Comparison of ENCODE assay signal across 1 cellular context in the genomic region with DNA sequence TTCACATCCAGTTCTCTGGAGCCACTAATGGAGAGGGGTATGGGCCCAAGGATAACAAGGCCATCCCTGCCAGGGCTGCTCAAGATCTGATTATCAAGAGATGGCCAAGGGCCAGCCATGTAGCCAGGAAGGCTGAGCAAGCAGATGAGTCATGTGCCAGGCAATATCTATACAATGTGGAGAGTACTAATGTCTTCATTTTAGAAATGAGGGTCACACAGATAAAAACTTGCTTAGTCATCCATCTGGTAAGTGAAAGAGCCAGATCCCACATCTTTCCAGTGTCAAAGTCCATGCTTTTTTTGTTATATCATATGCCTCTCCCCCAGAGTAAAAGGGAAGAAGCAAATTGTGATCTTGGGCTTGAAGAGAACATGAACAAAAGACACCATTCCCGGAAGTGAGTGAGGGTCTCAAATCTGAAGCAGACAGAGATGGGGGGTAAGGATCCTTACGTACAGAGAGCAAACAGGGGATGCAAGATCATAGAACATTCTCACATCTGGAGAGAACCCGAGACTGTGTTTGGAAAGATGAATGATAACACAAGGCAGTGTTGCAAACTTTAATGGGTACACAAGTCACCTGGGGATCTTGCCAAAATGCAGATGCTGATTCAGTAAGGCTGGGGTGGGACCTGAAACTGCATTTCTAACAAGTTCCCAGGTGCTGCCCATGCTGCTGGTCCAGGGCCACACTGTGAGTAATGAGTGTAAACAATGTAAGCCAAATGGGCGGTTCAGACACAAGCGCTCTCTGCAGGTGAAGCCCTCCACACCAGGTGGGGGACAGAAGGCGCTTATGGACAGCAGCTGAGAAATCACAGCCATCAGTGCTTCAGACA.
TF ChIP-seq lines count a peak whose summit lies in the region.

No MANE protein-coding gene starts in this region.

TF ChIP-seq in K562, 482 proteins besides CTCF, POLR2A, EP300 and RAD21 (continued from another document and continues in another):
- TF ChIP-seq, protein P1, sequence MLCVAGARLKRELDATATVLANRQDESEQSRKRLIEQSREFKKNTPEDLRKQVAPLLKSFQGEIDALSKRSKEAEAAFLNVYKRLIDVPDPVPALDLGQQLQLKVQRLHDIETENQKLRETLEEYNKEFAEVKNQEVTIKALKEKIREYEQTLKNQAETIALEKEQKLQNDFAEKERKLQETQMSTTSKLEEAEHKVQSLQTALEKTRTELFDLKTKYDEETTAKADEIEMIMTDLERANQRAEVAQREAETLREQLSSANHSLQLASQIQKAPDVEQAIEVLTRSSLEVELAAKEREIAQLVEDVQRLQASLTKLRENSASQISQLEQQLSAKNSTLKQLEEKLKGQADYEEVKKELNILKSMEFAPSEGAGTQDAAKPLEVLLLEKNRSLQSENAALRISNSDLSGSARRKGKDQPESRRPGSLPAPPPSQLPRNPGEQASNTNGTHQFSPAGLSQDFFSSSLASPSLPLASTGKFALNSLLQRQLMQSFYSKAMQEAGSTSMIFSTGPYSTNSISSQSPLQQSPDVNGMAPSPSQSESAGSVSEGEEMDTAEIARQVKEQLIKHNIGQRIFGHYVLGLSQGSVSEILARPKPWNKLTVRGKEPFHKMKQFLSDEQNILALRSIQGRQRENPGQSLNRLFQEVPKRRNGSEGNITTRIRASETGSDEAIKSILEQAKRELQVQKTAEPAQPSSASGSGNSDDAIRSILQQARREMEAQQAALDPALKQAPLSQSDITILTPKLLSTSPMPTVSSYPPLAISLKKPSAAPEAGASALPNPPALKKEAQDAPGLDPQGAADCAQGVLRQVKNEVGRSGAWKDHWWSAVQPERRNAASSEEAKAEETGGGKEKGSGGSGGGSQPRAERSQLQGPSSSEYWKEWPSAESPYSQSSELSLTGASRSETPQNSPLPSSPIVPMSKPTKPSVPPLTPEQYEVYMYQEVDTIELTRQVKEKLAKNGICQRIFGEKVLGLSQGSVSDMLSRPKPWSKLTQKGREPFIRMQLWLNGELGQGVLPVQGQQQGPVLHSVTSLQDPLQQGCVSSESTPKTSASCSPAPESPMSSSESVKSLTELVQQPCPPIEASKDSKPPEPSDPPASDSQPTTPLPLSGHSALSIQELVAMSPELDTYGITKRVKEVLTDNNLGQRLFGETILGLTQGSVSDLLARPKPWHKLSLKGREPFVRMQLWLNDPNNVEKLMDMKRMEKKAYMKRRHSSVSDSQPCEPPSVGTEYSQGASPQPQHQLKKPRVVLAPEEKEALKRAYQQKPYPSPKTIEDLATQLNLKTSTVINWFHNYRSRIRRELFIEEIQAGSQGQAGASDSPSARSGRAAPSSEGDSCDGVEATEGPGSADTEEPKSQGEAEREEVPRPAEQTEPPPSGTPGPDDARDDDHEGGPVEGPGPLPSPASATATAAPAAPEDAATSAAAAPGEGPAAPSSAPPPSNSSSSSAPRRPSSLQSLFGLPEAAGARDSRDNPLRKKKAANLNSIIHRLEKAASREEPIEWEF (CRISPR knock-in tag; IDR thresholded peaks at IDR 0.05): no peak
- TF ChIP-seq NR4A1 (CRISPR knock-in tag; IDR thresholded peaks at IDR 0.05) (no peak), NR4A1 (tag; IDR thresholded peaks at IDR 0.05) (peak; percentile 54; the same call in 1 of the 2 replicates), PCBP2 (IDR thresholded peaks at IDR 0.05; ENCODE audit: low read depth, low read length, poor library complexity, severe bottlenecking) (no peak), ETV6 (IDR thresholded peaks at IDR 0.05; ENCODE audit: borderline replicate concordance in 1 of 2, low read depth in 2 of 2, low read length in 1 of 2) (no peak), ETV6 (CRISPR knock-in tag; IDR thresholded peaks at IDR 0.05; ENCODE audit: borderline replicate concordance) (no peak), ZNF507 (tag; conservative IDR thresholded peaks at IDR 0.05) (no peak), E2F3 (CRISPR knock-in tag; IDR thresholded peaks at IDR 0.05) (no peak), ZNF324 (CRISPR knock-in tag; IDR thresholded peaks at IDR 0.05) (no peak), ELF4 (CRISPR knock-in tag; IDR thresholded peaks at IDR 0.05) (peak; percentile 68; the same call in 1 of the 2 replicates), ZNF431 (CRISPR knock-in tag; IDR thresholded peaks at IDR 0.05) (no peak), MEF2A (IDR thresholded peaks at IDR 0.05; ENCODE audit: control insufficient read depth, low read depth, low read length) (no peak), GATA2 (CRISPR knock-in tag; IDR thresholded peaks at IDR 0.05) (no peak), FUS (optimal IDR thresholded peaks at IDR 0.05; ENCODE audit: low read depth, low read length) (no peak), HMGN3 (IDR thresholded peaks at IDR 0.05; ENCODE audit: borderline replicate concordance, extremely low read depth, insufficient read length, low read depth, low read length) (no peak), ZNF699 (CRISPR knock-in tag; IDR thresholded peaks at IDR 0.05; ENCODE audit: insufficient replicate concordance) (no peak), FOXM1 (IDR thresholded peaks at IDR 0.05; ENCODE audit: low read depth) (peak; percentile 71), FOXM1 (CRISPR knock-in tag; IDR thresholded peaks at IDR 0.05; ENCODE audit: low read depth) (no peak), ZZZ3 (IDR thresholded peaks at IDR 0.05) (no peak), ZNF232 (CRISPR knock-in tag; IDR thresholded peaks at IDR 0.05) (no peak), HNRNPL (IDR thresholded peaks at IDR 0.05; ENCODE audit: low read depth, low read length) (no peak), NFE2 (IDR thresholded peaks at IDR 0.05; ENCODE audit: low read depth) (peak; percentile 91), EWSR1 (IDR thresholded peaks at IDR 0.05; ENCODE audit: borderline replicate concordance, low read depth, partially characterized antibody) (no peak), ZNF717 (CRISPR knock-in tag; IDR thresholded peaks at IDR 0.05) (no peak), MED1 (CRISPR knock-in tag; IDR thresholded peaks at IDR 0.05; ENCODE audit: borderline replicate concordance) (no peak), SP2 (IDR thresholded peaks at IDR 0.05; ENCODE audit: extremely low read depth, low read depth, low read length, poor library complexity, severe bottlenecking) (no peak), SAFB2 (IDR thresholded peaks at IDR 0.05; ENCODE audit: borderline replicate concordance, low read depth, low read length, severe bottlenecking) (no peak), ADNP (tag; IDR thresholded peaks at IDR 0.05) (0 out of 2 replicates have a peak, but pooled peaks have one; percentile 17)
- TF ChIP-seq, protein P2, sequence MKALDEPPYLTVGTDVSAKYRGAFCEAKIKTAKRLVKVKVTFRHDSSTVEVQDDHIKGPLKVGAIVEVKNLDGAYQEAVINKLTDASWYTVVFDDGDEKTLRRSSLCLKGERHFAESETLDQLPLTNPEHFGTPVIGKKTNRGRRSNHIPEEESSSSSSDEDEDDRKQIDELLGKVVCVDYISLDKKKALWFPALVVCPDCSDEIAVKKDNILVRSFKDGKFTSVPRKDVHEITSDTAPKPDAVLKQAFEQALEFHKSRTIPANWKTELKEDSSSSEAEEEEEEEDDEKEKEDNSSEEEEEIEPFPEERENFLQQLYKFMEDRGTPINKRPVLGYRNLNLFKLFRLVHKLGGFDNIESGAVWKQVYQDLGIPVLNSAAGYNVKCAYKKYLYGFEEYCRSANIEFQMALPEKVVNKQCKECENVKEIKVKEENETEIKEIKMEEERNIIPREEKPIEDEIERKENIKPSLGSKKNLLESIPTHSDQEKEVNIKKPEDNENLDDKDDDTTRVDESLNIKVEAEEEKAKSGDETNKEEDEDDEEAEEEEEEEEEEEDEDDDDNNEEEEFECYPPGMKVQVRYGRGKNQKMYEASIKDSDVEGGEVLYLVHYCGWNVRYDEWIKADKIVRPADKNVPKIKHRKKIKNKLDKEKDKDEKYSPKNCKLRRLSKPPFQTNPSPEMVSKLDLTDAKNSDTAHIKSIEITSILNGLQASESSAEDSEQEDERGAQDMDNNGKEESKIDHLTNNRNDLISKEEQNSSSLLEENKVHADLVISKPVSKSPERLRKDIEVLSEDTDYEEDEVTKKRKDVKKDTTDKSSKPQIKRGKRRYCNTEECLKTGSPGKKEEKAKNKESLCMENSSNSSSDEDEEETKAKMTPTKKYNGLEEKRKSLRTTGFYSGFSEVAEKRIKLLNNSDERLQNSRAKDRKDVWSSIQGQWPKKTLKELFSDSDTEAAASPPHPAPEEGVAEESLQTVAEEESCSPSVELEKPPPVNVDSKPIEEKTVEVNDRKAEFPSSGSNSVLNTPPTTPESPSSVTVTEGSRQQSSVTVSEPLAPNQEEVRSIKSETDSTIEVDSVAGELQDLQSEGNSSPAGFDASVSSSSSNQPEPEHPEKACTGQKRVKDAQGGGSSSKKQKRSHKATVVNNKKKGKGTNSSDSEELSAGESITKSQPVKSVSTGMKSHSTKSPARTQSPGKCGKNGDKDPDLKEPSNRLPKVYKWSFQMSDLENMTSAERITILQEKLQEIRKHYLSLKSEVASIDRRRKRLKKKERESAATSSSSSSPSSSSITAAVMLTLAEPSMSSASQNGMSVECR (CRISPR knock-in tag; IDR thresholded peaks at IDR 0.05): no peak
- TF ChIP-seq, protein P3, sequence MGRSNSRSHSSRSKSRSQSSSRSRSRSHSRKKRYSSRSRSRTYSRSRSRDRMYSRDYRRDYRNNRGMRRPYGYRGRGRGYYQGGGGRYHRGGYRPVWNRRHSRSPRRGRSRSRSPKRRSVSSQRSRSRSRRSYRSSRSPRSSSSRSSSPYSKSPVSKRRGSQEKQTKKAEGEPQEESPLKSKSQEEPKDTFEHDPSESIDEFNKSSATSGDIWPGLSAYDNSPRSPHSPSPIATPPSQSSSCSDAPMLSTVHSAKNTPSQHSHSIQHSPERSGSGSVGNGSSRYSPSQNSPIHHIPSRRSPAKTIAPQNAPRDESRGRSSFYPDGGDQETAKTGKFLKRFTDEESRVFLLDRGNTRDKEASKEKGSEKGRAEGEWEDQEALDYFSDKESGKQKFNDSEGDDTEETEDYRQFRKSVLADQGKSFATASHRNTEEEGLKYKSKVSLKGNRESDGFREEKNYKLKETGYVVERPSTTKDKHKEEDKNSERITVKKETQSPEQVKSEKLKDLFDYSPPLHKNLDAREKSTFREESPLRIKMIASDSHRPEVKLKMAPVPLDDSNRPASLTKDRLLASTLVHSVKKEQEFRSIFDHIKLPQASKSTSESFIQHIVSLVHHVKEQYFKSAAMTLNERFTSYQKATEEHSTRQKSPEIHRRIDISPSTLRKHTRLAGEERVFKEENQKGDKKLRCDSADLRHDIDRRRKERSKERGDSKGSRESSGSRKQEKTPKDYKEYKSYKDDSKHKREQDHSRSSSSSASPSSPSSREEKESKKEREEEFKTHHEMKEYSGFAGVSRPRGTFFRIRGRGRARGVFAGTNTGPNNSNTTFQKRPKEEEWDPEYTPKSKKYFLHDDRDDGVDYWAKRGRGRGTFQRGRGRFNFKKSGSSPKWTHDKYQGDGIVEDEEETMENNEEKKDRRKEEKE (IDR thresholded peaks at IDR 0.05; ENCODE audit: borderline replicate concordance in 1 of 2, control insufficient read depth in 1 of 2, low read depth in 2 of 2, low read length in 1 of 2): no peak
- TF ChIP-seq, protein P4, sequence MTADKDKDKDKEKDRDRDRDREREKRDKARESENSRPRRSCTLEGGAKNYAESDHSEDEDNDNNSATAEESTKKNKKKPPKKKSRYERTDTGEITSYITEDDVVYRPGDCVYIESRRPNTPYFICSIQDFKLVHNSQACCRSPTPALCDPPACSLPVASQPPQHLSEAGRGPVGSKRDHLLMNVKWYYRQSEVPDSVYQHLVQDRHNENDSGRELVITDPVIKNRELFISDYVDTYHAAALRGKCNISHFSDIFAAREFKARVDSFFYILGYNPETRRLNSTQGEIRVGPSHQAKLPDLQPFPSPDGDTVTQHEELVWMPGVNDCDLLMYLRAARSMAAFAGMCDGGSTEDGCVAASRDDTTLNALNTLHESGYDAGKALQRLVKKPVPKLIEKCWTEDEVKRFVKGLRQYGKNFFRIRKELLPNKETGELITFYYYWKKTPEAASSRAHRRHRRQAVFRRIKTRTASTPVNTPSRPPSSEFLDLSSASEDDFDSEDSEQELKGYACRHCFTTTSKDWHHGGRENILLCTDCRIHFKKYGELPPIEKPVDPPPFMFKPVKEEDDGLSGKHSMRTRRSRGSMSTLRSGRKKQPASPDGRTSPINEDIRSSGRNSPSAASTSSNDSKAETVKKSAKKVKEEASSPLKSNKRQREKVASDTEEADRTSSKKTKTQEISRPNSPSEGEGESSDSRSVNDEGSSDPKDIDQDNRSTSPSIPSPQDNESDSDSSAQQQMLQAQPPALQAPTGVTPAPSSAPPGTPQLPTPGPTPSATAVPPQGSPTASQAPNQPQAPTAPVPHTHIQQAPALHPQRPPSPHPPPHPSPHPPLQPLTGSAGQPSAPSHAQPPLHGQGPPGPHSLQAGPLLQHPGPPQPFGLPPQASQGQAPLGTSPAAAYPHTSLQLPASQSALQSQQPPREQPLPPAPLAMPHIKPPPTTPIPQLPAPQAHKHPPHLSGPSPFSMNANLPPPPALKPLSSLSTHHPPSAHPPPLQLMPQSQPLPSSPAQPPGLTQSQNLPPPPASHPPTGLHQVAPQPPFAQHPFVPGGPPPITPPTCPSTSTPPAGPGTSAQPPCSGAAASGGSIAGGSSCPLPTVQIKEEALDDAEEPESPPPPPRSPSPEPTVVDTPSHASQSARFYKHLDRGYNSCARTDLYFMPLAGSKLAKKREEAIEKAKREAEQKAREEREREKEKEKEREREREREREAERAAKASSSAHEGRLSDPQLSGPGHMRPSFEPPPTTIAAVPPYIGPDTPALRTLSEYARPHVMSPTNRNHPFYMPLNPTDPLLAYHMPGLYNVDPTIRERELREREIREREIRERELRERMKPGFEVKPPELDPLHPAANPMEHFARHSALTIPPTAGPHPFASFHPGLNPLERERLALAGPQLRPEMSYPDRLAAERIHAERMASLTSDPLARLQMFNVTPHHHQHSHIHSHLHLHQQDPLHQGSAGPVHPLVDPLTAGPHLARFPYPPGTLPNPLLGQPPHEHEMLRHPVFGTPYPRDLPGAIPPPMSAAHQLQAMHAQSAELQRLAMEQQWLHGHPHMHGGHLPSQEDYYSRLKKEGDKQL (CRISPR knock-in tag; IDR thresholded peaks at IDR 0.05; ENCODE audit: borderline replicate concordance): no peak
- TF ChIP-seq, protein P5, sequence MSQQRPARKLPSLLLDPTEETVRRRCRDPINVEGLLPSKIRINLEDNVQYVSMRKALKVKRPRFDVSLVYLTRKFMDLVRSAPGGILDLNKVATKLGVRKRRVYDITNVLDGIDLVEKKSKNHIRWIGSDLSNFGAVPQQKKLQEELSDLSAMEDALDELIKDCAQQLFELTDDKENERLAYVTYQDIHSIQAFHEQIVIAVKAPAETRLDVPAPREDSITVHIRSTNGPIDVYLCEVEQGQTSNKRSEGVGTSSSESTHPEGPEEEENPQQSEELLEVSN (IDR thresholded peaks at IDR 0.05; ENCODE audit: borderline replicate concordance in 1 of 2, extremely low read depth in 1 of 2, insufficient read depth in 1 of 2, insufficient read length in 1 of 2, low read depth in 1 of 2, low read length in 1 of 2, poor library complexity in 1 of 2, severe bottlenecking in 1 of 2): no peak
- TF ChIP-seq, protein P6, sequence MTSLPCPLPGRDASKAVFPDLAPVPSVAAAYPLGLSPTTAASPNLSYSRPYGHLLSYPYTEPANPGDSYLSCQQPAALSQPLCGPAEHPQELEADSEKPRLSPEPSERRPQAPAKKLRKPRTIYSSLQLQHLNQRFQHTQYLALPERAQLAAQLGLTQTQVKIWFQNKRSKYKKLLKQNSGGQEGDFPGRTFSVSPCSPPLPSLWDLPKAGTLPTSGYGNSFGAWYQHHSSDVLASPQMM (CRISPR knock-in tag; IDR thresholded peaks at IDR 0.05): no peak
- TF ChIP-seq, protein P7, sequence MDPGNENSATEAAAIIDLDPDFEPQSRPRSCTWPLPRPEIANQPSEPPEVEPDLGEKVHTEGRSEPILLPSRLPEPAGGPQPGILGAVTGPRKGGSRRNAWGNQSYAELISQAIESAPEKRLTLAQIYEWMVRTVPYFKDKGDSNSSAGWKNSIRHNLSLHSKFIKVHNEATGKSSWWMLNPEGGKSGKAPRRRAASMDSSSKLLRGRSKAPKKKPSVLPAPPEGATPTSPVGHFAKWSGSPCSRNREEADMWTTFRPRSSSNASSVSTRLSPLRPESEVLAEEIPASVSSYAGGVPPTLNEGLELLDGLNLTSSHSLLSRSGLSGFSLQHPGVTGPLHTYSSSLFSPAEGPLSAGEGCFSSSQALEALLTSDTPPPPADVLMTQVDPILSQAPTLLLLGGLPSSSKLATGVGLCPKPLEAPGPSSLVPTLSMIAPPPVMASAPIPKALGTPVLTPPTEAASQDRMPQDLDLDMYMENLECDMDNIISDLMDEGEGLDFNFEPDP (CRISPR knock-in tag; IDR thresholded peaks at IDR 0.05): no peak
